ENCODE assay signal across 21 cellular contexts in genomic region chr21:38263493-38263892, GRCh38. TPM values are rescaled to one million over a fixed set of nuclear protein-coding genes. Genes with fewer than 3 reads are reported as not detected.
A peak's percentile ranks its signal among the peaks of the same experiment; 100 is the strongest.
DNase-seq lines count a peak whose midpoint lies in the region; ATAC-seq, FAIRE-seq and TF ChIP-seq lines count a peak whose summit lies in the region.
"Had no signal": no experiment of that assay in that cellular context is flagged by ENCODE, and none has a peak within 500 bp of the region (broad histone marks: within the 10 kb centered on the region; RNA-seq: fewer than 3 reads in every experiment).

No MANE protein-coding gene starts in this region.

- in situ Hi-C loops in mammary epithelial cell (cut with MboI; ENCODE audit: low sequenced_read_pairs in 2 of 2) = no loop called here

- H3K9ac ChIP-seq in mammary epithelial cell (ENCODE audit: insufficient read depth, low read length) (no peak overlapping the region), kidney (ENCODE audit: low read length in 2 of 2) (no peak overlapping the region)

- TF ChIP-seq CTCF in MCF 10A (IDR thresholded peaks at IDR 0.05; ENCODE audit: unreplicated experiment) = no peak
- no peak for TF ChIP-seq CTCF in breast epithelium (IDR thresholded peaks at IDR 0.05)
- TF ChIP-seq CTCF in mammary epithelial cell (conservative IDR thresholded peaks at IDR 0.05 in 1 of 2, IDR thresholded peaks at IDR 0.05 in 1 of 2; ENCODE audit: extremely low read depth in 1 of 2, insufficient read depth in 1 of 2, low read depth in 1 of 2, low read length in 2 of 2) = no peak
- no peak for TF ChIP-seq CTCF in kidney (IDR thresholded peaks at IDR 0.05; ENCODE audit: borderline replicate concordance, extremely low read depth, insufficient read depth)
- no peak for TF ChIP-seq CTCF in suprapubic skin (IDR thresholded peaks at IDR 0.05)
- TF ChIP-seq CTCF in osteocyte (IDR thresholded peaks at IDR 0.05) = no peak

- H3K27ac Mint-ChIP-seq in MCF 10A (ENCODE audit: low read depth, unreplicated experiment) = peak overlapping the region; percentile 11
- no peak overlapping the region for H3K27ac Mint-ChIP-seq in osteocyte (ENCODE audit: unreplicated experiment)
- H3K27ac Mint-ChIP-seq: activated naive CD4-positive, alpha-beta T cell treated with anti-CD3 and anti-CD28 coated beads for 36 hours; naive thymus-derived CD4-positive, alpha-beta T cell; T-helper 1 cell treated with Interleukin-12 subunit alpha and Interleukin-12 subunit beta and Interleukin-4 antibody, amounts not matched to agents 30 μg/mL and 1 μg/mL, for 36 hours had no signal

- TF ChIP-seq POLR2A in breast epithelium (IDR thresholded peaks at IDR 0.05) (no peak), suprapubic skin (IDR thresholded peaks at IDR 0.05) (no peak)

- CTCF ChIA-PET in MCF 10A (lab: Yijun Ruan, JAX) (no interaction called here), mammary epithelial cell (lab: Charles Lee; ENCODE audit: low non-redundant PET) (no interaction called here)

- H3K27me3 ChIP-seq in breast epithelium (no peaks in the 10 kb centered on the region), mammary epithelial cell (ENCODE audit: insufficient read depth, low read length) (no peaks in the 10 kb centered on the region), suprapubic skin (peaks cover 5% of the 10 kb centered on the region)
- H3K27me3 ChIP-seq: ascending aorta had no signal

- DNase-seq in MCF 10A (ENCODE audit: unreplicated experiment) (no peak), breast epithelium (ENCODE audit: low spot score in 2 of 2) (no peak), mammary epithelial cell (peak; percentile 58), kidney (no peak), NCI-H526 (lab: John Stamatoyannopoulos, UW) (no peak), suprapubic skin (ENCODE audit: low spot score in 2 of 2) (no peak), osteocyte (ENCODE audit: extremely low spot score, unreplicated experiment) (no peak)
- DNase-seq: activated CD4-positive, alpha-beta T cell treated with anti-CD3 and anti-CD28 coated beads, Interleukin-2, amount 50 U/mL, for 48 hours; activated naive CD4-positive, alpha-beta T cell treated with anti-CD3 and anti-CD28 coated beads for 36 hours; lower lobe of right lung; naive thymus-derived CD4-positive, alpha-beta T cell; NCI-H1105; NCI-H69; SHP77 treated with DMSO at 0.1 percent for 48 hours; stimulated activated CD8-positive, alpha-beta memory T cell treated with anti-CD3 and anti-CD28 coated beads, Interleukin-4, amount 100 ng/mL, for 48 hours had no signal

- no peak overlapping the region for H3K4me2 ChIP-seq in mammary epithelial cell (ENCODE audit: insufficient read depth, low read depth, low read length)

- BruUV-seq in MCF 10A (replicated peaks; lab: Mats Ljungman, UMichigan) (no TSS peak), mammary epithelial cell (replicated peaks; lab: Mats Ljungman, UMichigan) (no TSS peak)

- no peak for ATAC-seq in HG02763 (IDR thresholded peaks at IDR 0.05; ENCODE audit: unreplicated experiment)
- ATAC-seq: lower lobe of right lung; naive thymus-derived CD4-positive, alpha-beta T cell had no signal

- no peak for FAIRE-seq in kidney (lab: Jason Lieb, UNC)

- dilution Hi-C loops in mammary epithelial cell (cut with HindIII; ENCODE audit: low sequenced_read_pairs) = no loop called here

- no peaks in the 10 kb centered on the region for H3K4me1 ChIP-seq in breast epithelium
- H3K4me1 ChIP-seq in mammary epithelial cell (ENCODE audit: insufficient read depth, low read length) = peaks cover 31% of the 10 kb centered on the region
- H3K4me1 ChIP-seq in kidney (ENCODE audit: control insufficient read depth in 1 of 2, insufficient read depth in 1 of 2, low read depth in 1 of 2, low read length in 2 of 2) = peaks cover 8 to 17% of the 10 kb centered on the region in 2 donors
- peaks cover 20% of the 10 kb centered on the region for H3K4me1 ChIP-seq in suprapubic skin

- POLR2A ChIA-PET in MCF 10A (lab: Yijun Ruan, JAX) = no interaction called here

- no peak for TF ChIP-seq EP300 in suprapubic skin (IDR thresholded peaks at IDR 0.05)

- H4K20me1 ChIP-seq in mammary epithelial cell (ENCODE audit: insufficient read depth, low read length) = no peaks in the 10 kb centered on the region

- H3K4me3 Mint-ChIP-seq in MCF 10A (ENCODE audit: unreplicated experiment) = no peak overlapping the region
- no peak overlapping the region for H3K4me3 Mint-ChIP-seq in osteocyte (ENCODE audit: unreplicated experiment)
- H3K4me3 Mint-ChIP-seq: activated naive CD4-positive, alpha-beta T cell treated with anti-CD3 and anti-CD28 coated beads for 36 hours; naive thymus-derived CD4-positive, alpha-beta T cell; T-helper 1 cell treated with Interleukin-12 subunit alpha and Interleukin-12 subunit beta and Interleukin-4 antibody, amounts not matched to agents 30 μg/mL and 1 μg/mL, for 36 hours had no signal

- intact Hi-C loops in MCF 10A (cut with micrococcal nuclease) (no loop called here), breast epithelium (cut with DNase I; ENCODE audit: low total_unique reads) (no loop called here), mammary epithelial cell (cut with micrococcal nuclease) (no loop called here), kidney (cut with DNase I) (no loop called here)

- H3K9me3 ChIP-seq in breast epithelium (no peaks in the 10 kb centered on the region), mammary epithelial cell (replicated peaks; ENCODE audit: insufficient read depth, low read length) (no peaks in the 10 kb centered on the region), kidney (ENCODE audit: control insufficient read depth in 1 of 2, low read length in 2 of 2) (no peaks in the 10 kb centered on the region), suprapubic skin (no peaks in the 10 kb centered on the region)
- H3K9me3 ChIP-seq: ascending aorta, lower lobe of right lung had no signal

- H3K36me3 ChIP-seq in breast epithelium = no peaks in the 10 kb centered on the region
- H3K36me3 ChIP-seq in mammary epithelial cell (ENCODE audit: insufficient read depth, low read length) = no peaks in the 10 kb centered on the region
- H3K36me3 ChIP-seq in kidney (ENCODE audit: control insufficient read depth in 1 of 2, insufficient read depth in 2 of 2, low read length in 2 of 2) = no peaks in the 10 kb centered on the region
- H3K36me3 ChIP-seq in suprapubic skin = no peaks in the 10 kb centered on the region
- H3K36me3 ChIP-seq: ascending aorta, lower lobe of right lung had no signal

- peaks cover 78% of the 10 kb centered on the region for H3K79me2 ChIP-seq in mammary epithelial cell (ENCODE audit: insufficient read depth, low read length)

- peaks cover 46% of the 10 kb centered on the region for H3K4me1 Mint-ChIP-seq in MCF 10A (ENCODE audit: insufficient read depth, unreplicated experiment)
- H3K4me1 Mint-ChIP-seq in osteocyte (ENCODE audit: unreplicated experiment) = peaks cover 34% of the 10 kb centered on the region

- no peaks in the 10 kb centered on the region for H3K9me3 Mint-ChIP-seq in MCF 10A (ENCODE audit: unreplicated experiment)
- no peaks in the 10 kb centered on the region for H3K9me3 Mint-ChIP-seq in osteocyte (ENCODE audit: unreplicated experiment)
- H3K9me3 Mint-ChIP-seq: activated naive CD4-positive, alpha-beta T cell treated with anti-CD3 and anti-CD28 coated beads for 36 hours had no signal

- H3K27ac ChIP-seq in breast epithelium = no peak overlapping the region
- no peak overlapping the region for H3K27ac ChIP-seq in mammary epithelial cell (ENCODE audit: insufficient read depth, low read depth, low read length)
- H3K27ac ChIP-seq in kidney (ENCODE audit: low read depth in 2 of 2, low read length in 2 of 2) = peak overlapping the region; percentile 44 to 78
- H3K27ac ChIP-seq in suprapubic skin = no peak overlapping the region
- H3K27ac ChIP-seq: 22Rv1, lower lobe of right lung had no signal

- H3K27me3 Mint-ChIP-seq in MCF 10A (ENCODE audit: insufficient read depth, unreplicated experiment) (no peaks in the 10 kb centered on the region), osteocyte (ENCODE audit: unreplicated experiment) (no peaks in the 10 kb centered on the region)

- 75% methylated on average over 8 of the region's 8 CpGs for WGBS in mammary epithelial cell (ENCODE audit: low coverage, missing lambda C conversion rate)
- 77% methylated on average over 8 of the region's 8 CpGs for WGBS in suprapubic skin

- H2AFZ ChIP-seq in mammary epithelial cell (ENCODE audit: low read depth, low read length) = no peak overlapping the region

- no peak overlapping the region for H3K4me3 ChIP-seq in breast epithelium
- H3K4me3 ChIP-seq in mammary epithelial cell (replicated peaks in 1 of 3; ENCODE audit: insufficient read depth in 1 of 3, low read depth in 2 of 3, low read length in 3 of 3) = no peak overlapping the region
- H3K4me3 ChIP-seq in kidney (ENCODE audit: low read length in 2 of 2) = no peak overlapping the region
- no peak overlapping the region for H3K4me3 ChIP-seq in suprapubic skin
- H3K4me3 ChIP-seq: ascending aorta, lower lobe of right lung, smooth muscle cell had no signal

- H3K36me3 Mint-ChIP-seq in MCF 10A (ENCODE audit: insufficient read depth, unreplicated experiment) (no peaks in the 10 kb centered on the region), osteocyte (ENCODE audit: unreplicated experiment) (no peaks in the 10 kb centered on the region)
- H3K36me3 Mint-ChIP-seq: naive thymus-derived CD4-positive, alpha-beta T cell had no signal

RNA-seq across cellular contexts. Expression of gene KCNJ15, which starts 6.7 kb away (rescaled TPM):
- 2.2 and 2.4 TPM in 2 replicates for total RNA-seq in MCF 10A (2022)
- total RNA-seq in breast epithelium = 1 to 10 TPM in 1 of 3 donors, under 1 TPM in 2; 0.80 to 6.9 (median 0.98) TPM
- 10 to 100 TPM in 1 of 2 donors, under 1 TPM in 1; 0.83 to 11.7 TPM for total RNA-seq in mammary epithelial cell
- polyA plus RNA-seq in mammary epithelial cell = 58.5 TPM
- polyA minus RNA-seq in mammary epithelial cell = 120 TPM
- 142 TPM for total RNA-seq in kidney
- polyA plus RNA-seq in kidney (ENCODE audit: insufficient read depth, low read depth, low replicate concordance) = 102 TPM
- 1 to 10 TPM; 4.6 to 9.2 (median 6.5) TPM for total RNA-seq in suprapubic skin
- 0.34 and 0.51 TPM in 2 replicates for total RNA-seq in osteocyte
- total RNA-seq: OCI-LY7 had no signal
- polyA plus RNA-seq: naive thymus-derived CD4-positive, alpha-beta T cell had no signal

Comparison
In these comparisons a context has a peak if more than half of its experiments do, and no peak if none do; other contexts are left out.
1. H3K27ac ChIP-seq: peak in kidney (2 of 2); none in breast epithelium (0 of 2), mammary epithelial cell (single experiment) and suprapubic skin (single experiment).
2. RNA of gene KCNJ15, which starts 6.7 kb away (total RNA-seq): 142 TPM in kidney (single experiment); 0.83 to 11.7 TPM in mammary epithelial cell, 4.6 to 9.2 TPM in suprapubic skin, 2.2 to 2.4 TPM in MCF 10A, 0.80 to 6.9 TPM in breast epithelium and 0.34 to 0.51 TPM in osteocyte; every median in the first group is over 10 times any median in the second.